ENCODE assay signal across 19 cellular contexts in genomic region chr4:134215636-134216340, GRCh38. TPM values are rescaled to one million over a fixed set of nuclear protein-coding genes. Genes with fewer than 3 reads are reported as not detected.
DNase-seq lines count a peak whose midpoint lies in the region; ATAC-seq and TF ChIP-seq lines count a peak whose summit lies in the region.
"Had no signal": no experiment of that assay in that cellular context is flagged by ENCODE, and none has a peak within 500 bp of the region (broad histone marks: within the 10 kb centered on the region; RNA-seq: fewer than 3 reads in every experiment).

No MANE protein-coding gene starts in this region.

- no peak overlapping the region for H4K12ac ChIP-seq in trophoblast cell (ENCODE audit: low read depth, low read length)

- no peak overlapping the region for H3K4me3 ChIP-seq in SK-N-MC
- peak overlapping the region; percentile 26 for H3K4me3 ChIP-seq in endodermal cell (ENCODE audit: low read length)
- no peak overlapping the region for H3K4me3 ChIP-seq in trophoblast cell (ENCODE audit: low read depth, low read length)
- H3K4me3 ChIP-seq: PC-9, SJCRH30 had no signal

- no peak overlapping the region for H3K4ac ChIP-seq in trophoblast cell (ENCODE audit: low read depth, low read length)

- no peak for ATAC-seq in HG03457 (IDR thresholded peaks at IDR 0.05; ENCODE audit: unreplicated experiment)
- ATAC-seq: HepG2 had no signal

- H3K27ac Mint-ChIP-seq in endodermal cell = no peak overlapping the region
- H3K27ac Mint-ChIP-seq: CD14-positive monocyte had no signal

- H3K4me3 Mint-ChIP-seq in endodermal cell = no peak overlapping the region
- H3K4me3 Mint-ChIP-seq: CD14-positive monocyte had no signal

- H3K9me3 Mint-ChIP-seq in endodermal cell = peaks cover 14% of the 10 kb centered on the region

- H2AFZ ChIP-seq in trophoblast cell (ENCODE audit: insufficient read depth, low read length, poor library complexity) = no peak overlapping the region
- H2AFZ ChIP-seq: PC-9 had no signal

- no peaks in the 10 kb centered on the region for H3K36me3 ChIP-seq in SK-N-MC (ENCODE audit: insufficient read depth, low read length)
- no peaks in the 10 kb centered on the region for H3K36me3 ChIP-seq in endodermal cell (ENCODE audit: control insufficient read depth, insufficient read depth, low read length)
- no peaks in the 10 kb centered on the region for H3K36me3 ChIP-seq in trophoblast cell (ENCODE audit: control insufficient read depth in 1 of 2, insufficient read depth in 2 of 2, low read length in 2 of 2)
- H3K36me3 ChIP-seq: SJCRH30 had no signal

- peak; percentile 33 for DNase-seq in ELR (ENCODE audit: low read depth)
- no peak for DNase-seq in SK-N-MC (ENCODE audit: low read depth, low spot score)
- no peak for DNase-seq in endodermal cell
- no peak for DNase-seq in trophoblast cell
- DNase-seq in hippocampal formation (lab: John Stamatoyannopoulos, UW) = no peak
- DNase-seq in SHP77 (lab: John Stamatoyannopoulos, UW) = no peak
- DNase-seq: DMS79 treated with DMSO at 0.1 percent for 48 hours, GF-D8, NCI-H1417 treated with DMSO at 0.1 percent for 48 hours, NCI-H187 treated with DMSO at 0.1 percent for 48 hours, NCI-H526, PC-9, SJCRH30, SW 1271 had no signal

- H2BK5ac ChIP-seq in trophoblast cell (ENCODE audit: low read depth, low read length, poor library complexity) = no peak overlapping the region

- no peaks in the 10 kb centered on the region for H3K79me1 ChIP-seq in trophoblast cell (ENCODE audit: low read length)

- no peaks in the 10 kb centered on the region for H3K27me3 ChIP-seq in endodermal cell (ENCODE audit: control insufficient read depth, insufficient read depth, low read length, poor library complexity, severe bottlenecking)
- no peaks in the 10 kb centered on the region for H3K27me3 ChIP-seq in trophoblast cell (ENCODE audit: insufficient read depth, low read length)
- H3K27me3 ChIP-seq: SJCRH30 had no signal

- H2BK12ac ChIP-seq in trophoblast cell (ENCODE audit: low read length) = no peak overlapping the region

- no peaks in the 10 kb centered on the region for H3K4me1 ChIP-seq in endodermal cell (ENCODE audit: control insufficient read depth, insufficient read depth, low read length)
- H3K4me1 ChIP-seq in trophoblast cell (ENCODE audit: control insufficient read depth in 1 of 2, insufficient read depth in 2 of 2, low read length in 2 of 2) = no peaks in the 10 kb centered on the region
- H3K4me1 ChIP-seq: SJCRH30 had no signal

- H3K23ac ChIP-seq in trophoblast cell (ENCODE audit: low read length) = no peak overlapping the region

- no peak overlapping the region for H3K9ac ChIP-seq in SK-N-MC (ENCODE audit: insufficient read length)
- H3K9ac ChIP-seq in endodermal cell (ENCODE audit: extremely low read depth, low read length, poor library complexity, severe bottlenecking) = no peak overlapping the region
- no peak overlapping the region for H3K9ac ChIP-seq in trophoblast cell (ENCODE audit: low read length)
- H3K9ac ChIP-seq: KMS-11 had no signal

- peaks cover 10% of the 10 kb centered on the region for H3K4me1 Mint-ChIP-seq in endodermal cell
- H3K4me1 Mint-ChIP-seq: CD14-positive monocyte had no signal

- no peak overlapping the region for H3K14ac ChIP-seq in trophoblast cell (ENCODE audit: low read length)

- no peak overlapping the region for H4K8ac ChIP-seq in trophoblast cell (ENCODE audit: low read depth, low read length)

- H3K18ac ChIP-seq in trophoblast cell (ENCODE audit: low read length) = no peak overlapping the region

- H3K27ac ChIP-seq in SK-N-MC (0 out of 2 replicates have a peak overlapping the region, but pooled peaks have one; percentile 15), endodermal cell (ENCODE audit: low read depth, low read length) (no peak overlapping the region), trophoblast cell (ENCODE audit: low read depth, low read length) (peak overlapping the region; percentile 47)
- H3K27ac ChIP-seq: KMS-11, PC-9, RWPE1, SJCRH30 had no signal

- H3K9me3 ChIP-seq in SK-N-MC (ENCODE audit: low read depth, low read length) = no peaks in the 10 kb centered on the region
- peaks cover 20% of the 10 kb centered on the region for H3K9me3 ChIP-seq in endodermal cell (ENCODE audit: control insufficient read depth, low read length)
- H3K9me3 ChIP-seq in trophoblast cell (ENCODE audit: insufficient read depth, low read depth, low read length) = no peaks in the 10 kb centered on the region
- H3K9me3 ChIP-seq: SJCRH30 had no signal

- no peak overlapping the region for H4K91ac ChIP-seq in trophoblast cell (ENCODE audit: low read depth, low read length)

- no peak overlapping the region for H2AK5ac ChIP-seq in trophoblast cell (ENCODE audit: low read length)

- H3K4me2 ChIP-seq in trophoblast cell (ENCODE audit: low read length) = no peak overlapping the region
- H3K4me2 ChIP-seq: KMS-11, PC-9 had no signal

- no peak overlapping the region for H2BK120ac ChIP-seq in trophoblast cell (ENCODE audit: insufficient read depth, low read length, poor library complexity)

- no peak for TF ChIP-seq CTCF in endodermal cell (conservative IDR thresholded peaks at IDR 0.05)

- no peaks in the 10 kb centered on the region for H3K36me3 Mint-ChIP-seq in endodermal cell (ENCODE audit: low read depth)
- H3K36me3 Mint-ChIP-seq: CD14-positive monocyte had no signal

- H3K27me3 Mint-ChIP-seq in endodermal cell (ENCODE audit: insufficient read depth) = no peaks in the 10 kb centered on the region

- 39 to 42% methylated on average over 2 of the region's 2 CpGs for WGBS in endodermal cell (ENCODE audit: insufficient coverage in 1 of 2, insufficient read length in 1 of 2), 2 experiments
- no CpG with 5 or more reads among the region's 2 CpGs for WGBS in trophoblast cell (ENCODE audit: extremely low coverage, insufficient coverage, insufficient read length)

- H3K79me2 ChIP-seq in trophoblast cell (ENCODE audit: control insufficient read depth, insufficient read depth, low read length, poor library complexity) = no peaks in the 10 kb centered on the region

RNA-seq across cellular contexts. Expression of gene PABPC4L, which starts 14.2 kb away (rescaled TPM):
- 1 to 10 TPM; 6.4 to 7.5 TPM for total RNA-seq in endodermal cell
- 8.4 TPM for polyA plus RNA-seq in endodermal cell (2013, experiment 1 of 2)
- 8.7 TPM for polyA plus RNA-seq in endodermal cell (2013, experiment 2 of 2)
- 2.4 and 2.5 TPM in 2 replicates for polyA plus RNA-seq in trophoblast cell (2013)
- total RNA-seq: HepG2 had no signal
- polyA plus RNA-seq: CD14-positive monocyte, HepG2 had no signal
